ENCODE assay signal across 8 cellular contexts in the genomic region with DNA sequence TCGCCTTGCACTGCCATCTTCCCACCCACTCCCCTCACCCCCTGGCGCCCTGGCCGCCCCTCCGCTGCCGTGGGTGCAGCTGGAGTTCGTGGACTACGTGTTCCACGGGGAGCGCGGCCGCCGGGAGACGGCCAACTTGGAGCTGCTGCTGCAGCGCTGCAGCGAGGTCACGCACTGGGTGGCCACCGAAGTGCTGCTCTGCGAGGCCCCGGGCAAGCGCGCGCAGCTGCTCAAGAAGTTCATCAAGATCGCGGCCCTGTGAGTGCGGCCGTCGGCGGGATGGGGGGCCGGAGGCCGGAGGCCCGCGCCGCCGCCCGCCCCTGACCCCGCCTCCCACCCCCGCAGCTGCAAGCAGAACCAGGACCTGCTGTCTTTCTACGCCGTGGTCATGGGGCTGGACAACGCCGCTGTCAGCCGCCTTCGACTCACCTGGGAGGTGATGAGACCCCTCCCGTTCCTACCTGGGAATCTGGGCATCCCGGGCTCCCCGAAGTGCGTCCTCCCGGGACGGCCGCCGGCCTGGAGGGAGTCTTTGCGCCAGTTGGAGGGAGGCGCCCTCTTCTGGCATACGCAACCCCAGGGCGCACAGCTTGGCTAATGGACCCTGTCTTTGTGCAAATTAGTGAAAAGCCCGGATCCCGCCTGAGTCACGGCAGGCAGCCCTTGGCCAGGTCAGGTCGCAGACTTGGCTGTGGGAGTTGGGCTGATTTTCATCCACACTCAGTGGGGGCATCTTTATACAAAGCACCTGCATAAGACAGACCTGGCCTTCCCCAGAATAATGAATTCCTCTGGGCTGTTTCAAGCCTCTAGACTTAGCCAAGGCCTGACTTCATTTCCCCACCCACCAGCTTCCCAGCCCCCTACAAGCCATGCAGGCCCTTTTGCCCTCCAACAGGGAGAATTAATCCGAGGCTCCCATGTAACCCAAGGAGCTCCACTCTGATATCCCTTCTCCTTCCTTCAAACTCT. TPM values are rescaled to one million over a fixed set of nuclear protein-coding genes. Genes with fewer than 3 reads are reported as not detected.
DNase-seq lines count a peak whose midpoint lies in the region; ATAC-seq and TF ChIP-seq lines count a peak whose summit lies in the region.

No MANE protein-coding gene starts in this region.

- intact Hi-C loops in right cardiac atrium (cut with DNase I) (loop anchor here in 2 of 4 donors (10.0 kb wide), 1 partner anchor 177 kb away; a partner anchor contains a TSS), uterus (cut with DNase I; ENCODE audit: low total_unique reads) (no loop called here)

- POLR2A ChIA-PET in T-cell (lab: Charles Lee) = interaction anchor here (0.5 to 0.6 kb wide), 5 partner anchors 31 to 1129 kb away, joined by 3 to 5 read pairs (median 4); no protein-coding TSS in a partner anchor

- no peaks in the 10 kb centered on the region for H3K27me3 ChIP-seq in right cardiac atrium (ENCODE audit: control insufficient read depth, insufficient read depth)
- no peaks in the 10 kb centered on the region for H3K27me3 ChIP-seq in uterus

- peak; percentile 66 to 71 for DNase-seq in AML-193 (lab: John Stamatoyannopoulos, UW)
- peak; percentile 66 for DNase-seq in HuH-7.5 (ENCODE audit: low spot score)
- DNase-seq in T-cell = peak in 33 of 34 experiments; percentile 22 to 69 (median 48)
- DNase-seq in amygdala (lab: John Stamatoyannopoulos, UW) = peak in 49 of 56 donors; percentile 19 to 79 (median 50)
- peak; percentile 76 to 92 (median 90) for DNase-seq in right cardiac atrium
- peak; percentile 66 for DNase-seq in putamen (ENCODE audit: low spot score)
- peak; percentile 83 to 86 for DNase-seq in uterus

- H3K4me3 ChIP-seq in right cardiac atrium (ENCODE audit: low read length) = peak overlapping the region; percentile 39
- H3K4me3 ChIP-seq in uterus = peak overlapping the region; percentile 42 to 52

- no peaks in the 10 kb centered on the region for H3K36me3 ChIP-seq in uterus

- WGBS in right cardiac atrium = 1% methylated on average over 60 of the region's 60 CpGs

- no peaks in the 10 kb centered on the region for H3K36me3 Mint-ChIP-seq in T-cell

- H3K9me3 ChIP-seq in right cardiac atrium (ENCODE audit: control insufficient read depth, low read length) (no peaks in the 10 kb centered on the region), uterus (no peaks in the 10 kb centered on the region)

- CTCF ChIA-PET in T-cell (lab: Charles Lee) = interaction anchor here (0.5 to 2.4 kb wide), 13 partner anchors 11 to 657 kb away, joined by 3 to 19 read pairs (median 4); a partner anchor contains a TSS

- H3K27me3 Mint-ChIP-seq in T-cell = no peaks in the 10 kb centered on the region

- H3K4me3 Mint-ChIP-seq in T-cell = peak overlapping the region; percentile 86 to 95 (median 92)

- peak; percentile 70 to 80 (median 75) for TF ChIP-seq CTCF in uterus (IDR thresholded peaks at IDR 0.05)

- no peaks in the 10 kb centered on the region for H3K9me3 Mint-ChIP-seq in T-cell

- TF ChIP-seq POLR2A in GM19193 (IDR thresholded peaks at IDR 0.05; ENCODE audit: extremely low read depth, insufficient read depth, insufficient read length) (peak; percentile 19), uterus (IDR thresholded peaks at IDR 0.05) (no peak)

- peak; percentile 85 to 91 (median 88) for ATAC-seq in T-cell (replicated peaks in 1 of 4)
- ATAC-seq in right cardiac atrium = peak; percentile 85 to 86

- H3K27ac ChIP-seq in right cardiac atrium (ENCODE audit: low read length) (no peak overlapping the region), uterus (peak overlapping the region; percentile 76 to 85)

- peak overlapping the region in 1 of 2 donors; percentile 49 for H3K27ac Mint-ChIP-seq in T-cell

- no peaks in the 10 kb centered on the region for H3K4me1 ChIP-seq in right cardiac atrium (ENCODE audit: control insufficient read depth, insufficient read depth, low read length)
- no peaks in the 10 kb centered on the region for H3K4me1 ChIP-seq in uterus

- H3K4me1 Mint-ChIP-seq in T-cell = peaks cover 4 to 18% (median 9%) of the 10 kb centered on the region in 3 donors

RNA-seq across cellular contexts. Expression of a gene that starts 14.3 kb away (rescaled TPM):
- 1 to 10 TPM; 4.6 to 10.0 (median 6.2) TPM for total RNA-seq in T-cell
- 1 to 10 TPM; 2.7 to 5.6 (median 4.1) TPM for total RNA-seq in right cardiac atrium
- polyA plus RNA-seq in right cardiac atrium = 3.8 TPM
- 10 to 100 TPM in 1 of 4 donors, 1 to 10 TPM in 1, under 1 TPM in 2; 0.29 to 21.5 (median 2.0) TPM for total RNA-seq in uterus

RNA-seq across cellular contexts. Expression of a gene that starts 27.6 kb away (rescaled TPM):
- total RNA-seq in T-cell (10 to 100 TPM; 23.1 to 42.1 (median 32.1) TPM), right cardiac atrium (10 to 100 TPM; 11.1 to 14.6 (median 13.5) TPM), uterus (10 to 100 TPM in 2 of 4 donors, 1 to 10 TPM in 2; 4.9 to 34.3 (median 8.6) TPM)
- 8.2 TPM for polyA plus RNA-seq in right cardiac atrium

RNA-seq across cellular contexts. Expression of a gene that starts 51.2 kb away (rescaled TPM):
- total RNA-seq in T-cell = 100 to 1,000 TPM; 116 to 161 (median 126) TPM
- total RNA-seq in right cardiac atrium = 10 to 100 TPM; 50.2 to 56.7 (median 50.7) TPM
- 23.4 TPM for polyA plus RNA-seq in right cardiac atrium
- 100 to 1,000 TPM in 2 of 4 donors, 10 to 100 TPM in 2; 33.2 to 166 (median 91.3) TPM for total RNA-seq in uterus
